9 cellular contexts compared by ENCODE assay signal in the genomic region with DNA sequence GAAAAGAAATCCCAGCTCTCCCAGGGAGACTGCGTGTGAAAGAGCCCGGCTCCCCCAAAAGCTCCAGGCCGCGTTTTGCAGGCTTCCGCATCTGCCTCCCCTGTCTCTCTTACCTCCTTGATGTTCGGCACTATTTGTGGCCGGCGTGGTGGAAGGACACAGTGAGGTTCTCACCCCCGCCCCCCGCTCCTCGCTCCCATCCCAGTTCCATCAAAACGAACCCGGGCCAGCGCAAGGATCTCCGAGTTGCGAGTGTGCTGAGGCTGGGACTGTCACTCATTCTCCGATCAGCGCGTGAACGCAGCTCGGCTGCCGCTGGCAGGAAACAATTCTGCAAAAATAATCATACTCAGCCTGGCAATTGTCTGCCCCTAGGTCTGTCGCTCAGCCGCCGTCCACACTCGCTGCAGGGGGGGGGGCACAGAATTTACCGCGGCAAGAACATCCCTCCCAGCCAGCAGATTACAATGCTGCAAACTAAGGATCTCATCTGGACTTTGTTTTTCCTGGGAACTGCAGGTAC. TPM values are rescaled to one million over a fixed set of nuclear protein-coding genes. Genes with fewer than 3 reads are reported as not detected.
A peak's percentile ranks its signal among the peaks of the same experiment; 100 is the strongest.
DNase-seq lines count a peak whose midpoint lies in the region; ATAC-seq and TF ChIP-seq lines count a peak whose summit lies in the region.
"Had no signal": no experiment of that assay in that cellular context is flagged by ENCODE, and none has a peak within 500 bp of the region (broad histone marks: within the 10 kb centered on the region; RNA-seq: fewer than 3 reads in every experiment).

Gene NCAM1, plus strand, starts transcription at position 275 of the 523 bp plus-strand sequence.

- H3K27ac ChIP-seq in esophagus muscularis mucosa (replicated peaks in 1 of 4) (peak within 1 kb of the TSS; percentile 79 to 86 (median 82)), mesodermal cell (ENCODE audit: low read depth, low read length, severe bottlenecking) (peak within 1 kb of the TSS; percentile 36), subcutaneous abdominal adipose tissue (ENCODE audit: low read depth, low read length) (peak within 1 kb of the TSS; percentile 23)
- H3K27ac ChIP-seq: 22Rv1 had no signal

- intact Hi-C loops in esophagus muscularis mucosa (cut with DNase I) = loop anchor here (10.0 kb wide), 2 partner anchors 146 to 376 kb away; no protein-coding TSS in a partner anchor

- H3K4me1 ChIP-seq in esophagus muscularis mucosa (peaks cover 6 to 40% (median 31%) of the 10 kb centered on the region in 4 donors), mesodermal cell (ENCODE audit: control insufficient read depth, insufficient read depth, low read length, poor library complexity, severe bottlenecking) (peaks cover 16% of the 10 kb centered on the region), subcutaneous abdominal adipose tissue (ENCODE audit: control insufficient read depth in 5 of 5, insufficient read depth in 5 of 5, low read length in 5 of 5) (peaks cover 0 to 30% (median 25%) of the 10 kb centered on the region in 5 donors)

- H3K27me3 ChIP-seq in esophagus muscularis mucosa (peaks cover 0 to 21% (median 3%) of the 10 kb centered on the region in 4 donors), subcutaneous abdominal adipose tissue (ENCODE audit: control insufficient read depth in 5 of 5, insufficient read depth in 4 of 5, low read length in 5 of 5) (peaks cover 3 to 34% (median 16%) of the 10 kb centered on the region in 5 donors)

- no peak for TF ChIP-seq EP300 in esophagus muscularis mucosa (IDR thresholded peaks at IDR 0.05)

- H3K9me3 ChIP-seq in esophagus muscularis mucosa (no peaks in the 10 kb centered on the region), mesodermal cell (ENCODE audit: control insufficient read depth, low read length) (no peaks in the 10 kb centered on the region), subcutaneous abdominal adipose tissue (ENCODE audit: control insufficient read depth in 5 of 5, low read length in 5 of 5) (no peaks in the 10 kb centered on the region)

- TF ChIP-seq CTCF in esophagus muscularis mucosa (IDR thresholded peaks at IDR 0.05) = no peak

- H3K36me3 ChIP-seq in esophagus muscularis mucosa (no peaks in the 10 kb centered on the region), mesodermal cell (ENCODE audit: control insufficient read depth, insufficient read depth, low read length) (no peaks in the 10 kb centered on the region), subcutaneous abdominal adipose tissue (ENCODE audit: control insufficient read depth in 5 of 5, insufficient read depth in 5 of 5, low read length in 5 of 5) (no peaks in the 10 kb centered on the region)

- WGBS in esophagus muscularis mucosa = 1% methylated on average over 28 of the region's 28 CpGs
- 0% methylated on average over 12 to 27 of the region's 28 CpGs for WGBS in mesodermal cell (ENCODE audit: insufficient coverage in 2 of 2), 2 experiments

- ATAC-seq in GM19455 (IDR thresholded peaks at IDR 0.05; ENCODE audit: unreplicated experiment) = no peak

- peak; percentile 85 for DNase-seq in NK-92 treated with Interleukin-12 subunit alpha and Interleukin-12 subunit beta, amount 100 ng/mL, for 24 hours (lab: John Stamatoyannopoulos, UW)
- DNase-seq in NK-92 (lab: John Stamatoyannopoulos, UW; ENCODE audit: unreplicated experiment) = no peak
- DNase-seq in NCI-H2029 (lab: John Stamatoyannopoulos, UW) = peak; percentile 92
- peak; percentile 70 for DNase-seq in UCSD-AML1 (lab: John Stamatoyannopoulos, UW; ENCODE audit: unreplicated experiment)
- no peak for DNase-seq in esophagus muscularis mucosa (ENCODE audit: extremely low spot score)

- no peak for TF ChIP-seq POLR2A in esophagus muscularis mucosa (IDR thresholded peaks at IDR 0.05; ENCODE audit: low read depth)

- peak within 1 kb of the TSS; percentile 75 to 81 (median 78) for H3K4me3 ChIP-seq in esophagus muscularis mucosa
- H3K4me3 ChIP-seq in mesodermal cell (ENCODE audit: extremely low read depth, insufficient read depth, low read length, poor library complexity, severe bottlenecking) = peak within 1 kb of the TSS; percentile 52
- H3K4me3 ChIP-seq in subcutaneous abdominal adipose tissue (ENCODE audit: low read depth in 1 of 5, low read length in 5 of 5) = peak within 1 kb of the TSS; percentile 74 to 82 (median 75)

- H3K9ac ChIP-seq in subcutaneous abdominal adipose tissue (ENCODE audit: low read length in 5 of 5) = peak within 1 kb of the TSS in 3 of 5 donors; percentile 37 to 52 (median 45)

RNA-seq across cellular contexts. Expression of gene NCAM1, which starts in this region (rescaled TPM):
- 100 to 1,000 TPM in 1 of 4 donors, 10 to 100 TPM in 3; 83.5 to 161 (median 95.2) TPM for total RNA-seq in esophagus muscularis mucosa
- polyA plus RNA-seq in mesodermal cell (2013, experiment 1 of 2) = 32.2 TPM
- 29.0 TPM for polyA plus RNA-seq in mesodermal cell (2013, experiment 2 of 2)

Comparison
In these comparisons a context has a peak if more than half of its experiments do, and no peak if none do; other contexts are left out.
1. DNase-seq: peak in NK-92 treated with Interleukin-12 subunit alpha and Interleukin-12 subunit beta, amount 100 ng/mL, for 24 hours (single experiment), NCI-H2029 (single experiment) and UCSD-AML1 (single experiment); none in NK-92 (single experiment) and esophagus muscularis mucosa (single experiment).
2. H3K27ac ChIP-seq: peak in every context shown above with its lines; median percentile 82 in esophagus muscularis mucosa; 36 in mesodermal cell; 23 in subcutaneous abdominal adipose tissue.
3. Peak in every context shown above with its lines, with median percentiles within 50 percentile points of each other: H3K4me3 ChIP-seq.